ENCODE assay signal across 10 cellular contexts in the genomic region with DNA sequence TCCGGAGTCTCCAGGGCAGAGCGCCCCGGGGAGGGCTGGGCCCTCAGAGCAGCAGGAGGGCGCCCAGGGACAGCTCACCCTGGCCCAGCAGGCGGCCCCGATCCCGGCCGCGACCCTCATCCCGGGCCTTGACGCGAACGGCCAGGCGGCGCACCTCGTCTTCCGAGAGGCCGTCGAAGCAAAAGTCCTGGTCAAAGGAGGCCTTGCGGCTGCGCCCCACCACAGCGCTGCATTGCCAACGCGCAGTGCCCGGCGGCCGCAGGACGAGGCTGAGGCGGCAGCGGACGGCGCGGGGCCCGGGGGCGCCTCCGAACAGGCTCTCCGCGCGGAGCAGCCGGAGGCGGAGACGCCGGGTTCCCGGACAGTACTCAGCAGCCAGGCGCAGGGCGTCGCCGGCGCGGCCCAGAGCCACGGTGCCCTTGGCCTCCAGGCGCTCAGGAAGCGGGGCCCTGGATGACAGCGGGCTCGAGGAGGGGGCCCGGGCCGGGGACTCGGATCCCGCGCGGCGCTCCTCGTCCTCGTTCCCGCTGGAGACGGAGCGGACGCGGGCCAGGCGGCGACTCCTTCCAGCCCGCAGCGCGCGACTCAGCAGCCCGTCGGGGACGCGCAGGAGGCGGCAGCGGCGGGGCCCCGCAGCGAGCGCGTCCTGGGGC. TPM values are rescaled to one million over a fixed set of nuclear protein-coding genes. Genes with fewer than 3 reads are reported as not detected.
A peak's percentile ranks its signal among the peaks of the same experiment; 100 is the strongest.
DNase-seq lines count a peak whose midpoint lies in the region; ATAC-seq and TF ChIP-seq lines count a peak whose summit lies in the region.
"Had no signal": no experiment of that assay in that cellular context is flagged by ENCODE, and none has a peak within 500 bp of the region (broad histone marks: within the 10 kb centered on the region; RNA-seq: fewer than 3 reads in every experiment).

No MANE protein-coding gene starts in this region.

- TF ChIP-seq CTCF in Calu3 (IDR thresholded peaks at IDR 0.05; ENCODE audit: unreplicated experiment) (no peak), gastroesophageal sphincter (IDR thresholded peaks at IDR 0.05) (no peak), ovary (IDR thresholded peaks at IDR 0.05) (no peak)

- ATAC-seq in gastroesophageal sphincter = peak; percentile 30
- no peak for ATAC-seq in HG02571 (IDR thresholded peaks at IDR 0.05; ENCODE audit: unreplicated experiment)
- ATAC-seq in GM21717 (IDR thresholded peaks at IDR 0.05; ENCODE audit: unreplicated experiment) = no peak
- no peak for ATAC-seq in HG03460 (IDR thresholded peaks at IDR 0.05; ENCODE audit: unreplicated experiment)

- peaks cover 42% of the 10 kb centered on the region for H3K36me3 Mint-ChIP-seq in Calu3 (ENCODE audit: insufficient read depth, unreplicated experiment)
- H3K36me3 Mint-ChIP-seq in activated T-helper 2 cell treated with anti-CD3 and anti-CD28 coated beads, Interferon-gamma antibody, Interleukin-2, Interleukin-4, amounts not matched to agents 10 μg/mL and 5 μg/mL and 100 μg/mL, durations not matched to agents 14 hours and 24 hours and 36 hours (ENCODE audit: low read depth) = no peaks in the 10 kb centered on the region
- H3K36me3 Mint-ChIP-seq: memory B cell had no signal

- peaks cover 12% of the 10 kb centered on the region; the same call in 1 of the 2 replicates for H3K9me3 ChIP-seq in NT2/D1 (ENCODE audit: insufficient read depth, low read length)
- H3K9me3 ChIP-seq in gastroesophageal sphincter = no peaks in the 10 kb centered on the region
- H3K9me3 ChIP-seq in ovary = no peaks in the 10 kb centered on the region

- H3K4me1 ChIP-seq in NT2/D1 (ENCODE audit: insufficient read depth, insufficient read length) (peaks cover 5% of the 10 kb centered on the region), gastroesophageal sphincter (peaks cover 0 to 20% (median 0%) of the 10 kb centered on the region in 3 donors), ovary (ENCODE audit: insufficient read depth) (peaks cover 4% of the 10 kb centered on the region)

- peaks cover 43% of the 10 kb centered on the region for H3K4me1 Mint-ChIP-seq in Calu3 (ENCODE audit: low read depth, unreplicated experiment)
- H3K4me1 Mint-ChIP-seq in activated T-helper 2 cell treated with anti-CD3 and anti-CD28 coated beads, Interferon-gamma antibody, Interleukin-2, Interleukin-4, amounts not matched to agents 10 μg/mL and 5 μg/mL and 100 μg/mL, durations not matched to agents 14 hours and 24 hours and 36 hours (ENCODE audit: low read depth) = peaks cover 10% of the 10 kb centered on the region

- WGBS in gastroesophageal sphincter (ENCODE audit: low coverage in 1 of 2), 2 donors = 20% methylated on average over 1 of the region's 86 CpGs; no CpG with 5 or more reads in 1 of the 2 donors
- 1 to 3% (median 2%) methylated on average over 29 to 86 of the region's 86 CpGs for WGBS in ovary, 3 donors

- BruUV-seq in Calu3 (replicated peaks; lab: Mats Ljungman, UMichigan) = no TSS peak

- TF ChIP-seq POLR2A in gastroesophageal sphincter (IDR thresholded peaks at IDR 0.05) = no peak
- TF ChIP-seq POLR2A in ovary (IDR thresholded peaks at IDR 0.05) = no peak

- H3K27me3 ChIP-seq in NT2/D1 (ENCODE audit: insufficient read depth, insufficient read length) (peaks cover 55% of the 10 kb centered on the region), gastroesophageal sphincter (peaks cover 91% of the 10 kb centered on the region), ovary (no peaks in the 10 kb centered on the region)

- peak overlapping the region; percentile 69 for H3K9ac ChIP-seq in NT2/D1 (ENCODE audit: insufficient read length, low read depth)

- peaks cover 2% of the 10 kb centered on the region for H3K9me3 Mint-ChIP-seq in Calu3 (ENCODE audit: low read depth, unreplicated experiment)
- no peaks in the 10 kb centered on the region for H3K9me3 Mint-ChIP-seq in activated T-helper 2 cell treated with anti-CD3 and anti-CD28 coated beads, Interferon-gamma antibody, Interleukin-2, Interleukin-4, amounts not matched to agents 10 μg/mL and 5 μg/mL and 100 μg/mL, durations not matched to agents 14 hours and 24 hours and 36 hours
- H3K9me3 Mint-ChIP-seq: memory B cell had no signal

- H3K4me3 Mint-ChIP-seq in Calu3 (ENCODE audit: low read depth, unreplicated experiment) = peak overlapping the region; percentile 94
- no peak overlapping the region for H3K4me3 Mint-ChIP-seq in activated T-helper 2 cell treated with anti-CD3 and anti-CD28 coated beads, Interferon-gamma antibody, Interleukin-2, Interleukin-4, amounts not matched to agents 10 μg/mL and 5 μg/mL and 100 μg/mL, durations not matched to agents 14 hours and 24 hours and 36 hours (ENCODE audit: low read depth)
- H3K4me3 Mint-ChIP-seq: memory B cell had no signal

- H3K27ac ChIP-seq in gastroesophageal sphincter (peak overlapping the region in 3 of 4 donors; percentile 60 to 74 (median 67)), ovary (no peak overlapping the region)

- H3K27ac Mint-ChIP-seq in Calu3 (ENCODE audit: unreplicated experiment) = peak overlapping the region; percentile 71
- no peak overlapping the region for H3K27ac Mint-ChIP-seq in activated T-helper 2 cell treated with anti-CD3 and anti-CD28 coated beads, Interferon-gamma antibody, Interleukin-2, Interleukin-4, amounts not matched to agents 10 μg/mL and 5 μg/mL and 100 μg/mL, durations not matched to agents 14 hours and 24 hours and 36 hours
- H3K27ac Mint-ChIP-seq: memory B cell had no signal

- CTCF ChIA-PET in Calu3 (lab: Charles Lee) = interaction anchor here (1.3 to 2.5 kb wide), 3 partner anchors 90 to 143 kb away, joined by 8 to 18 read pairs (median 10); no protein-coding TSS in a partner anchor

- H3K4me3 ChIP-seq in NT2/D1 (ENCODE audit: insufficient read length, low read depth) (peak overlapping the region; percentile 39), gastroesophageal sphincter (peak overlapping the region in 1 of 2 donors; percentile 49), ovary (peak overlapping the region; percentile 20)

- H3K27me3 Mint-ChIP-seq in Calu3 (ENCODE audit: unreplicated experiment) = no peaks in the 10 kb centered on the region
- peaks cover 81% of the 10 kb centered on the region for H3K27me3 Mint-ChIP-seq in activated T-helper 2 cell treated with anti-CD3 and anti-CD28 coated beads, Interferon-gamma antibody, Interleukin-2, Interleukin-4, amounts not matched to agents 10 μg/mL and 5 μg/mL and 100 μg/mL, durations not matched to agents 14 hours and 24 hours and 36 hours (ENCODE audit: low read depth)

- peak; percentile 48 for DNase-seq in Calu3
- DNase-seq in NT2/D1 (ENCODE audit: low read depth, low spot score) = no peak
- DNase-seq in ovary = no peak
- DNase-seq in activated T-helper 2 cell treated with anti-CD3 and anti-CD28 coated beads, Interferon-gamma antibody, Interleukin-2, Interleukin-4, amounts not matched to agents 10 μg/mL and 5 μg/mL and 100 μg/mL, durations not matched to agents 14 hours and 24 hours and 36 hours (ENCODE audit: low spot score) = no peak
- DNase-seq: activated gamma-delta T cell had no signal

- no peak for TF ChIP-seq EP300 in gastroesophageal sphincter (IDR thresholded peaks at IDR 0.05)
- no peak for TF ChIP-seq EP300 in ovary (IDR thresholded peaks at IDR 0.05)

- no peaks in the 10 kb centered on the region for H3K36me3 ChIP-seq in NT2/D1 (ENCODE audit: insufficient read depth, insufficient read length, low read length)
- H3K36me3 ChIP-seq in gastroesophageal sphincter = no peaks in the 10 kb centered on the region
- no peaks in the 10 kb centered on the region for H3K36me3 ChIP-seq in ovary

- intact Hi-C loops in Calu3 (cut with micrococcal nuclease; ENCODE audit: unreplicated experiment) = loop anchor here (2.0 to 5.0 kb wide), 3 partner anchors 39 to 143 kb away; no protein-coding TSS in a partner anchor
- intact Hi-C loops in ovary (cut with DNase I) = no loop called here
- intact Hi-C loops in activated T-helper 2 cell treated with anti-CD3 and anti-CD28 coated beads, Interferon-gamma antibody, Interleukin-2, Interleukin-4, amounts not matched to agents 10 μg/mL and 5 μg/mL and 100 μg/mL, durations not matched to agents 14 hours and 24 hours and 36 hours (cut with micrococcal nuclease) = no loop called here

RNA-seq across cellular contexts. Expression of a gene that starts 1.1 kb away (rescaled TPM):
- total RNA-seq in Calu3 (2022) (18.8 and 29.9 TPM in 2 replicates), gastroesophageal sphincter (1 to 10 TPM in 2 of 4 donors, under 1 TPM in 2; 0.17 to 2.7 (median 1.1) TPM), ovary (1 to 10 TPM in 4 of 7 donors, under 1 TPM in 2, not detected in 1; 0.92 to 7.1 (median 2.6) TPM)
- under 1 TPM; 0.23 to 0.44 TPM for polyA plus RNA-seq in ovary
- total RNA-seq in activated T-helper 2 cell treated with anti-CD3 and anti-CD28 coated beads, Interferon-gamma antibody, Interleukin-2, Interleukin-4, amounts not matched to agents 10 μg/mL and 5 μg/mL and 100 μg/mL, durations not matched to agents 14 hours and 24 hours and 36 hours = 0.14 and 0.16 TPM in 2 replicates

Comparison
In these comparisons a context has a peak if more than half of its experiments do, and no peak if none do; other contexts are left out.
1. H3K27ac ChIP-seq: peak in gastroesophageal sphincter (3 of 4); none in ovary (0 of 2).